9 cellular contexts compared by ENCODE assay signal in the genomic region with DNA sequence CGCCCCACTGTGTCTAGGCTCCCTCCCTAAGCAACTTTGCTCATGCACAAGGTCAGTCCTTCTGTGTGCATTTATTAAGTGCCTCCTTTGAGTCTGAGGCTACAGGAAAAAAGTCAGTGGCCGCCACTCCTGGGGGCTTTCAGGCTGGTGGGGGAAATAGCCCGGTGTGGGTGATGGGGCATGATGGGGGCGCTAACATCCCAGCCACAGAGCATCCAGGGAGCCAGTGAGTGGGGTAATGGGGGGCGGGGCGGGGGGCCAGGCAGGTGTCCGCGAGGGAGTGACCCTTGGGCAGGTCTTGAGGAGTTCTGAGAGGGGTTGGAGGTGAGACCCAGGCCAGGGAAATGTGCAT. TPM values are rescaled to one million over a fixed set of nuclear protein-coding genes. Genes with fewer than 3 reads are reported as not detected.
DNase-seq lines count a peak whose midpoint lies in the region; TF ChIP-seq lines count a peak whose summit lies in the region.
"Had no signal": no experiment of that assay in that cellular context is flagged by ENCODE, and none has a peak within 500 bp of the region (broad histone marks: within the 10 kb centered on the region; RNA-seq: fewer than 3 reads in every experiment).

No MANE protein-coding gene starts in this region.

- H3K27me3 ChIP-seq in NT2/D1 (ENCODE audit: insufficient read depth, insufficient read length) (peaks cover 2% of the 10 kb centered on the region), neutrophil (no peaks in the 10 kb centered on the region)
- H3K27me3 ChIP-seq in effector memory CD4-positive, alpha-beta T cell (replicated peaks; ENCODE audit: control insufficient read depth, insufficient read depth, low read length, poor library complexity, severe bottlenecking): no peaks in the 10 kb centered on the region

- H3K4me3 Mint-ChIP-seq in Calu3 (ENCODE audit: low read depth, unreplicated experiment): peak overlapping the region; percentile 63

- H3K9me3 ChIP-seq in NT2/D1 (ENCODE audit: insufficient read depth, low read length): no peaks in the 10 kb centered on the region
- no peaks in the 10 kb centered on the region for H3K9me3 ChIP-seq in effector memory CD4-positive, alpha-beta T cell (ENCODE audit: control insufficient read depth, low read length)
- no peaks in the 10 kb centered on the region for H3K9me3 ChIP-seq in neutrophil

- no peak overlapping the region for H3K27ac ChIP-seq in effector memory CD4-positive, alpha-beta T cell (ENCODE audit: insufficient read depth, low read length, poor library complexity, severe bottlenecking)
- peak overlapping the region; percentile 87 for H3K27ac ChIP-seq in neutrophil

- H3K4me3 ChIP-seq in NT2/D1 (ENCODE audit: insufficient read length, low read depth) (no peak overlapping the region), neutrophil (ENCODE audit: low read depth in 1 of 2, low read length in 1 of 2) (peak overlapping the region; percentile 44 to 49)
- H3K4me3 ChIP-seq in effector memory CD4-positive, alpha-beta T cell (ENCODE audit: insufficient read depth, low read depth, low read length, poor library complexity, severe bottlenecking): peak overlapping the region; percentile 24

- CTCF ChIA-PET in Calu3 (lab: Charles Lee): interaction anchor here (0.6 to 4.6 kb wide), 13 partner anchors 10 to 110 kb away, joined by 3 to 49 read pairs (median 4); partner anchors contain the start of genes ATG2A, BATF2, EHD1 and SF1

- H3K36me3 ChIP-seq in NT2/D1 (ENCODE audit: insufficient read depth, insufficient read length, low read length) (no peaks in the 10 kb centered on the region), neutrophil (no peaks in the 10 kb centered on the region)
- no peaks in the 10 kb centered on the region for H3K36me3 ChIP-seq in effector memory CD4-positive, alpha-beta T cell (ENCODE audit: control insufficient read depth, insufficient read depth, low read length)

- TF ChIP-seq CTCF in Calu3 (IDR thresholded peaks at IDR 0.05; ENCODE audit: unreplicated experiment) (no peak), neutrophil (IDR thresholded peaks at IDR 0.05) (no peak)

- peaks cover 65% of the 10 kb centered on the region for H3K4me1 Mint-ChIP-seq in Calu3 (ENCODE audit: low read depth, unreplicated experiment)

- H3K27me3 Mint-ChIP-seq in Calu3 (ENCODE audit: unreplicated experiment): no peaks in the 10 kb centered on the region

- H3K27ac Mint-ChIP-seq in Calu3 (ENCODE audit: unreplicated experiment): peak overlapping the region; percentile 77

- intact Hi-C loops in Calu3 (cut with micrococcal nuclease; ENCODE audit: unreplicated experiment): loop anchor here (2.0 kb wide), 1 partner anchor 42 kb away; no protein-coding TSS in a partner anchor

- BruUV-seq in Calu3 (replicated peaks; lab: Mats Ljungman, UMichigan): no TSS peak

- H3K4me1 ChIP-seq in NT2/D1 (ENCODE audit: insufficient read depth, insufficient read length) (peaks cover 24% of the 10 kb centered on the region), neutrophil (ENCODE audit: control insufficient read depth in 1 of 2, insufficient read depth in 1 of 2, low read depth in 1 of 2, low read length in 1 of 2) (peaks cover 62 to 63% of the 10 kb centered on the region in 2 experiments)
- H3K4me1 ChIP-seq in effector memory CD4-positive, alpha-beta T cell (ENCODE audit: control insufficient read depth, insufficient read depth, low read length, poor library complexity, severe bottlenecking): peaks cover 21% of the 10 kb centered on the region

- DNase-seq in Calu3 (no peak), NT2/D1 (ENCODE audit: low read depth, low spot score) (no peak), GF-D8 (lab: John Stamatoyannopoulos, UW) (no peak), NCI-H524 treated with DMSO at 0.1 percent for 48 hours (lab: John Stamatoyannopoulos, UW) (no peak), hepatic stellate cell (ENCODE audit: low spot score) (no peak), GM19238 (ENCODE audit: insufficient read length, low spot score) (no peak)
- no peak for DNase-seq in effector memory CD4-positive, alpha-beta T cell

- H3K9ac ChIP-seq in NT2/D1 (ENCODE audit: insufficient read length, low read depth): peak overlapping the region; percentile 54

- peaks cover 53% of the 10 kb centered on the region for H3K36me3 Mint-ChIP-seq in Calu3 (ENCODE audit: insufficient read depth, unreplicated experiment)

- H3K9me3 Mint-ChIP-seq in Calu3 (ENCODE audit: low read depth, unreplicated experiment): no peaks in the 10 kb centered on the region

RNA-seq across cellular contexts. Expression of gene EHD1, which starts 10.0 kb away (rescaled TPM):
- total RNA-seq in Calu3 (2022): 92.8 and 101 TPM in 2 replicates

RNA-seq across cellular contexts. Expression of gene ATG2A, which starts 28.6 kb away (rescaled TPM):
- 29.6 and 35.8 TPM in 2 replicates for total RNA-seq in Calu3 (2022)

RNA-seq across cellular contexts. Expression of gene PPP2R5B, which starts 36.1 kb away (rescaled TPM):
- total RNA-seq in Calu3 (2022): 9.9 and 12.2 TPM in 2 replicates

RNA-seq across cellular contexts. Expression of gene CDC42BPG, which starts 43.9 kb away (rescaled TPM):
- total RNA-seq in Calu3 (2022): 26.5 and 33.0 TPM in 2 replicates

RNA-seq across cellular contexts. Expression of gene GPHA2, which starts 47.3 kb away (rescaled TPM):
- total RNA-seq in Calu3 (2022): not detected in 2 replicates
- total RNA-seq: left colon had no signal
